ENCODE assay signal across 1 cellular context in the genomic region with DNA sequence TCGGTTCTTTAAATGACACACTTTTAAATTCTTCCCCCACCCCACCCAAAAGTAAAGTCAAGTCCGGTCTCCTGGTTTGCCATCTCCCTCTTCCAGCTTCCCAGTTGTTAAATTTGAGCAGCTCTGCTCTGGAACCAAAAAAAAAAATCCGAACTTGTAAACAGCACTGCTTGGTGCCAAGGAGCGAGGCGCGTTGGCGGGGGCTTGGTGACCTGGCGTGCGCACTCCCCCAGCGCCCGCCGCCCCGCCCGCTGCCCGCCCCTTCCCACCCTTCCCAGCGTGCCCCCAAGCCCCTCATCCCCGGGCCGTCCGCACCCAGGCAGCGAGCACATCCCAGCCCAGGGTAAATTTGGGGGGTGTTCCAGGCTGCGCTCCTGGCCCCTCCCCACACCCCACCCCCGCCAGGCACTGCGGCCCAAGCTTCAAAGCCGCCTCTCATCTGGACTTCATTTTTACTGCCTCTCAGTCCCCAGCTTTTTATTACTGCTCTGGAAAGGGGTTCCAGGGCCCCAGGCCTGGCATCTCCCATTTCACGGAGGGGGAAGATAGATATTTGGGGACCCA.
TF ChIP-seq lines count a peak whose summit lies in the region.

No MANE protein-coding gene starts in this region.

TF ChIP-seq in H1, 55 proteins besides CTCF, POLR2A, EP300 and RAD21:
- TF ChIP-seq SP1 (IDR thresholded peaks at IDR 0.05; ENCODE audit: low read depth, low read length) (0 out of 2 replicates have a peak, but pooled peaks have one; percentile 18), RFX5 (IDR thresholded peaks at IDR 0.05; ENCODE audit: borderline replicate concordance, low read depth, low read length) (no peak), TAF1 (IDR thresholded peaks at IDR 0.05; ENCODE audit: low read depth, low read length) (0 out of 2 replicates have a peak, but pooled peaks have one; percentile 1)
